Comparison of ENCODE assay signal across 12 cellular contexts in the genomic region with DNA sequence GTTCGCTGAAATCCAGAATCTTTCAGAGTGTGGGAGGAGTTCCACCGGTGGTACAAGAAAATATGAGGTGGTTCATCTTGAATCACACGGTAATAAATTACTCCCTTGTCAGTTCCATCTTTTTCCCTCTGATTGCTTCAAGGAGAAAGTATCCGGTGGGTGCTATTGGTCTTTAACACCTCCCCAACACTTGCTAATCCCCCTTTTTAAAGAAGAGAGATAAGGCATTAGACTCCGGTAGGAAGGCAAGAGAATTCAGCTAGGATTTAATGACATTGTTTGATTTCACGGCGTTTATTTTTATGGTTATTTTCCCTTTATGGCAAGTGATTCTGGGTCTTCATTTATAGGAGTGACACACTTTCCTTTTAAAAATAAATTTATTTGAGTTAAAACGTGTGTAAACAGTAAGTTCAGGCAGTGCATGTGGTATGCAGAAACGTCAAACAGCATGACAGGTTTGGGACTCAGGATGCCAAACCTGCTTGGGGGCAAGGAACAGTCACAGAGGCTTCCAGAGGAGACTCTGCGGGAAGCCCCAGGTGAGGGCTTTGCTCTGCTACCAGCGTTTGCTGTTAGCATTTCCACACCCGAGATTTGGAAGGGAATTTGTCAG.
"Had no signal": no experiment of that assay in that cellular context is flagged by ENCODE, and none has a peak within 500 bp of the region (broad histone marks: within the 10 kb centered on the region; RNA-seq: fewer than 3 reads in every experiment).

No MANE protein-coding gene starts in this region.

- H3K4me3 Mint-ChIP-seq: activated CD8-positive, alpha-beta T cell treated with anti-CD3 and anti-CD28 coated beads for 36 hours; activated T-helper 1 cell treated with anti-CD3 and anti-CD28 coated beads, Interleukin-12 subunit alpha, Interleukin-12 subunit beta, Interleukin-2, Interleukin-4 antibody, amounts not matched to agents 30 ng/mL and 10 ng/mL and 1 ng/mL, durations not matched to agents 14 hours and 24 hours and 36 hours; immature natural killer cell; naive thymus-derived CD4-positive, alpha-beta T cell; stimulated activated memory B cell treated with anti-CD40 and anti-IgM and Interleukin-4, amounts not matched to agents 10 μg/mL and 1 μg/mL and 100 μg/mL, for 72 hours; T-helper 2 cell treated with Interferon-gamma antibody and Interleukin-4, amounts not matched to agents 5 μg/mL and 100 μg/mL, for 36 hours had no signal

- H3K36me3 ChIP-seq: lower lobe of right lung had no signal

- H3K4me1 Mint-ChIP-seq: stimulated activated memory B cell treated with anti-CD40 and anti-IgM and Interleukin-4, amounts not matched to agents 10 μg/mL and 1 μg/mL and 100 μg/mL, for 72 hours had no signal

- H3K4me3 ChIP-seq: coronary artery, lower lobe of right lung had no signal

- DNase-seq: central memory CD4-positive, alpha-beta T cell; glutamatergic neuron; immature natural killer cell; lower lobe of right lung; small intestine; SW 1271 had no signal

- H3K27ac Mint-ChIP-seq: activated CD8-positive, alpha-beta T cell treated with anti-CD3 and anti-CD28 coated beads for 36 hours; immature natural killer cell; naive thymus-derived CD4-positive, alpha-beta T cell; stimulated activated memory B cell treated with anti-CD40 and anti-IgM and Interleukin-4, amounts not matched to agents 10 μg/mL and 1 μg/mL and 100 μg/mL, for 72 hours; T-helper 2 cell treated with Interferon-gamma antibody and Interleukin-4, amounts not matched to agents 5 μg/mL and 100 μg/mL, for 36 hours had no signal

- H3K36me3 Mint-ChIP-seq: naive thymus-derived CD4-positive, alpha-beta T cell; stimulated activated memory B cell treated with anti-CD40 and anti-IgM and Interleukin-4, amounts not matched to agents 10 μg/mL and 1 μg/mL and 100 μg/mL, for 72 hours had no signal

- H3K9me3 ChIP-seq: lower lobe of right lung had no signal

- H3K27ac ChIP-seq: lower lobe of right lung had no signal

- H3K27me3 Mint-ChIP-seq: stimulated activated memory B cell treated with anti-CD40 and anti-IgM and Interleukin-4, amounts not matched to agents 10 μg/mL and 1 μg/mL and 100 μg/mL, for 72 hours had no signal

- H3K9me3 Mint-ChIP-seq: activated CD8-positive, alpha-beta T cell treated with anti-CD3 and anti-CD28 coated beads for 36 hours; activated T-helper 1 cell treated with anti-CD3 and anti-CD28 coated beads, Interleukin-12 subunit alpha, Interleukin-12 subunit beta, Interleukin-2, Interleukin-4 antibody, amounts not matched to agents 30 ng/mL and 10 ng/mL and 1 ng/mL, durations not matched to agents 14 hours and 24 hours and 36 hours; immature natural killer cell; naive thymus-derived CD4-positive, alpha-beta T cell; stimulated activated memory B cell treated with anti-CD40 and anti-IgM and Interleukin-4, amounts not matched to agents 10 μg/mL and 1 μg/mL and 100 μg/mL, for 72 hours; T-helper 2 cell treated with Interferon-gamma antibody and Interleukin-4, amounts not matched to agents 5 μg/mL and 100 μg/mL, for 36 hours had no signal
